In the genomic region with DNA sequence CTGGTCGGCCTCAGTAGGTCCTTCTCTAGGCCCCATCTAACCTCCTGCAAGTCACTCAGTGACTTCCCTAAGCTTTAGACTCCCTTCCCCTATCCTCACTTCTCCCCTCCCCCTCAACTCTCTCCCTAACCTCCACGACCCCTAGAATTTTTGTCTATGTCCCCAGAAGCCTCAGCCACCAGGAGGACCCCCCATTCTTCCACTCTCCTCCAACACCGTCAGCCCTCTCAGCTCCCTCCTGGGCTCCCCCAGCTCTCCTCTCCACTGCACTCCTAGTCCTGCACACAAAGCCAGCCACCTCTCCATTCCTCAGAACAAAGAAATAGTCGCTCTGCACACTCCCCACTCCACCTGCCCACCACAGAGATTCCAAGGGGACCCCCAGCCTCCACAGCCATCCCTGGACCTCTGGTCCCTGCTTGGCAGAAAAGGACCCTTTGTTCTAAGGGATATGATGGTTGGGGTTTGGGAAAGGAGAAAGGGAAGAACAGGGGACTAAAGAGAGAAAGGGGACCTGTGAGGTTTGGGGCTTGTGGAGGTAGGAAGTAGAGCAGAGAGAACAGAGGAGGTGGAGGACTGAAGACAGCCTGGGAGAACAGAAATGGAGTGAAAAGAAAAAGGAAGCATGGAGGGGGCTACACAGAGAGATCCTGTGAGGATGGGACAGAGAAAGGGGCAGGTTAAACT, we compare ENCODE assay signal across 11 cellular contexts. TPM values are rescaled to one million over a fixed set of nuclear protein-coding genes. Genes with fewer than 3 reads are reported as not detected.
DNase-seq lines count a peak whose midpoint lies in the region; ATAC-seq and TF ChIP-seq lines count a peak whose summit lies in the region.
"Had no signal": no experiment of that assay in that cellular context is flagged by ENCODE, and none has a peak within 500 bp of the region (broad histone marks: within the 10 kb centered on the region; RNA-seq: fewer than 3 reads in every experiment).

No MANE protein-coding gene starts in this region.

- ATAC-seq in T-cell (replicated peaks in 1 of 4) (peak in 1 of 4 experiments; percentile 3), gastroesophageal sphincter (no peak)
- ATAC-seq in stimulated activated effector memory CD8-positive, alpha-beta T cell treated with anti-CD3 and anti-CD28 coated beads, Interleukin-12 subunit alpha, Interleukin-12 subunit beta, amount 100 ng/mL, for 72 hours, result no peak
- ATAC-seq: mucosa of descending colon had no signal

- H3K27ac Mint-ChIP-seq in T-cell, result peak overlapping the region; percentile 93 to 94
- peak overlapping the region; percentile 91 for H3K27ac Mint-ChIP-seq in stimulated activated effector memory CD8-positive, alpha-beta T cell treated with anti-CD3 and anti-CD28 coated beads, Interleukin-12 subunit alpha, Interleukin-12 subunit beta, amount 100 ng/mL, for 72 hours

- TF ChIP-seq EP300 in gastroesophageal sphincter (IDR thresholded peaks at IDR 0.05), result no peak

- no peaks in the 10 kb centered on the region for H3K27me3 ChIP-seq in gastroesophageal sphincter

- no peaks in the 10 kb centered on the region for H3K9me3 ChIP-seq in gastroesophageal sphincter
- H3K9me3 ChIP-seq: mucosa of descending colon had no signal

- H3K27ac ChIP-seq in gastroesophageal sphincter, result peak overlapping the region; percentile 93 to 99 (median 96)
- H3K27ac ChIP-seq: C4-2B had no signal

- peaks cover 15 to 88% (median 68%) of the 10 kb centered on the region in 3 donors for H3K4me1 ChIP-seq in gastroesophageal sphincter

- no peak for TF ChIP-seq CTCF in gastroesophageal sphincter (IDR thresholded peaks at IDR 0.05)

- WGBS in gastroesophageal sphincter (ENCODE audit: low coverage in 1 of 2), 2 donors, result 0 to 14% methylated on average over 4 of the region's 4 CpGs

- H3K9me3 Mint-ChIP-seq in T-cell, result no peaks in the 10 kb centered on the region
- no peaks in the 10 kb centered on the region for H3K9me3 Mint-ChIP-seq in stimulated activated effector memory CD8-positive, alpha-beta T cell treated with anti-CD3 and anti-CD28 coated beads, Interleukin-12 subunit alpha, Interleukin-12 subunit beta, amount 100 ng/mL, for 72 hours

- peaks cover 68 to 86% (median 76%) of the 10 kb centered on the region in 3 donors for H3K4me1 Mint-ChIP-seq in T-cell
- H3K4me1 Mint-ChIP-seq in stimulated activated effector memory CD8-positive, alpha-beta T cell treated with anti-CD3 and anti-CD28 coated beads, Interleukin-12 subunit alpha, Interleukin-12 subunit beta, amount 100 ng/mL, for 72 hours, result peaks cover 83% of the 10 kb centered on the region

- peak overlapping the region; percentile 85 to 97 (median 97) for H3K4me3 Mint-ChIP-seq in T-cell
- H3K4me3 Mint-ChIP-seq in stimulated activated effector memory CD8-positive, alpha-beta T cell treated with anti-CD3 and anti-CD28 coated beads, Interleukin-12 subunit alpha, Interleukin-12 subunit beta, amount 100 ng/mL, for 72 hours, result peak overlapping the region; percentile 90

- TF ChIP-seq POLR2A in gastroesophageal sphincter (IDR thresholded peaks at IDR 0.05), result no peak

- peaks cover 8% of the 10 kb centered on the region for H3K36me3 Mint-ChIP-seq in T-cell
- peaks cover 75% of the 10 kb centered on the region for H3K36me3 Mint-ChIP-seq in stimulated activated effector memory CD8-positive, alpha-beta T cell treated with anti-CD3 and anti-CD28 coated beads, Interleukin-12 subunit alpha, Interleukin-12 subunit beta, amount 100 ng/mL, for 72 hours

- H3K4me3 ChIP-seq in gastroesophageal sphincter, result peak overlapping the region; percentile 73 to 92
- H3K4me3 ChIP-seq: mucosa of descending colon had no signal

- H3K27me3 Mint-ChIP-seq in T-cell, result no peaks in the 10 kb centered on the region

- DNase-seq in NCI-H345 treated with DMSO at 0.1 percent for 48 hours (lab: John Stamatoyannopoulos, UW; ENCODE audit: unreplicated experiment) (peak; percentile 85), NCI-H345 (lab: John Stamatoyannopoulos, UW) (no peak), T-cell (no peak), cerebellum (ENCODE audit: low spot score) (no peak), GM19240 (ENCODE audit: insufficient read length, low spot score) (no peak), GM19238 (ENCODE audit: insufficient read length, low spot score) (no peak)
- no peak for DNase-seq in stimulated activated effector memory CD8-positive, alpha-beta T cell treated with anti-CD3 and anti-CD28 coated beads, Interleukin-12 subunit alpha, Interleukin-12 subunit beta, amount 100 ng/mL, for 72 hours (ENCODE audit: low spot score in 2 of 2)

- no peaks in the 10 kb centered on the region for H3K36me3 ChIP-seq in gastroesophageal sphincter

- POLR2A ChIA-PET in T-cell (lab: Charles Lee), result interaction anchor here (0.7 to 2.1 kb wide), 2 partner anchors 41 to 632 kb away, joined by 7 to 15 read pairs; partner anchors contain the start of gene KHDC4 (in 1 of the 2)

- CTCF ChIA-PET in T-cell (lab: Charles Lee), result interaction anchor here (0.6 to 1.2 kb wide), 3 partner anchors 35 to 91 kb away, joined by 3 to 5 read pairs (median 5); no protein-coding TSS in a partner anchor

RNA-seq across cellular contexts. Expression of gene ARHGEF2, which starts 2.8 kb away (rescaled TPM):
- total RNA-seq in T-cell (100 to 1,000 TPM; 110 to 174 (median 167) TPM), gastroesophageal sphincter (10 to 100 TPM; 69.7 to 94.0 (median 82.6) TPM), cerebellum (78.8 TPM)

RNA-seq across cellular contexts. Expression of gene RXFP4, which starts 34.1 kb away (rescaled TPM):
- total RNA-seq in T-cell (not detected), gastroesophageal sphincter (under 1 TPM in 1 of 4 donors, not detected in 3; 0.27 TPM), cerebellum (not detected)
- total RNA-seq: M059J had no signal

RNA-seq across cellular contexts. Expression of gene KHDC4, which starts 41.3 kb away (rescaled TPM):
- total RNA-seq in T-cell (100 to 1,000 TPM in 1 of 5 donors, 10 to 100 TPM in 4; 44.5 to 102 (median 85.6) TPM), gastroesophageal sphincter (10 to 100 TPM; 20.4 to 57.4 (median 34.6) TPM), cerebellum (43.2 TPM)

RNA-seq across cellular contexts. Expression of gene SSR2, which starts 45.2 kb away (rescaled TPM):
- total RNA-seq in T-cell, result 100 to 1,000 TPM; 230 to 238 (median 232) TPM
- total RNA-seq in gastroesophageal sphincter, result 100 to 1,000 TPM; 103 to 157 (median 146) TPM
- 119 TPM for total RNA-seq in cerebellum
